In the genomic region with DNA sequence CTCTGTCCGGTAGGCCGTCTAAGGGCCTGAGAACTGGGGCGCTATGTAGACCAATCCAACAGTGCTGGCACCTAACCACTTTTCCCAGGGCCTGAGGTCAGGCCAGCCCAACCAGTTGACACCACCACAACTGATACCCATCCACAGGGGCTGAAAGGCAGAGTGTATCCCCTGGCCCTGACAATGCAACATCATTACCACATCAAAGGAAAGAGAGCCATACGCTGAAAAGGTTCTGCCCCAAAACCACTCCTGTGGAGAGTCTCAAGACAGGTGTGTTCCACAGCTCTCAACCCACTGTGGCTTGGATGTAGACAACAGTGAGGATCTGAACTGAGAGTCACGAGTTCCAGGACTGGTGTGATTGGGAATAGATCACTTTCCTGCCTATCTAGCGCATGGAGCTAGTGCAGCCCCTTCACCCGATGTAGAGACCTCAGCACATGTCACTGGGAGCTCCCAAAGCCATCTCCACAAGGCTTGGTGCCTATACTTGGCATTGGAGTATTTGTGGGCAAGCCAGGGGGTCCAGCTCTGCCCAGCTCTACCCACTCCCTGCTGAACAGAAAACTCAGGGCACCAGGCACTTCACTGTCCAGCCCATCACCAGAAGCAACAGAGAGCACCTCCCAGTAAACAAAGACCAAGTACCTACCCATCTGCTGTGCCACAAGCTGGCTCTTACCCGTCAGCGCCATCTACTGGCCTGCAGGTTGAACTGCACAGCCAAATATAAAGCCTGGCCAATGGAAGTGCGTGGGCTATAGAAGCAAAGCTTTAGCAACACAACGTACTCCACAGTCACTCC, we compare ENCODE assay signal across 8 cellular contexts.
DNase-seq lines count a peak whose midpoint lies in the region; ATAC-seq and TF ChIP-seq lines count a peak whose summit lies in the region.

No MANE protein-coding gene starts in this region.

- no peak overlapping the region for H3K4me3 ChIP-seq in AG04449 (ENCODE audit: low read depth, low read length)
- no peak overlapping the region for H3K4me3 ChIP-seq in psoas muscle

- DNase-seq in AG04449 (ENCODE audit: low read depth, low spot score) (no peak), GM13977 (ENCODE audit: low spot score) (peak; percentile 9), NCI-H446 (lab: John Stamatoyannopoulos, UW) (peak; percentile 25 to 63), foreskin keratinocyte (peak; percentile 22 to 30), psoas muscle (peak; percentile 41 to 58), 8988T (no peak)
- peak in 2 of 3 experiments; percentile 14 to 23 for DNase-seq in activated CD8-positive, alpha-beta memory T cell treated with anti-CD3 and anti-CD28 coated beads for 48 hours (ENCODE audit: low read depth in 2 of 3, low spot score in 2 of 3)

- peak; percentile 95 for ATAC-seq in foreskin keratinocyte
- peak; percentile 76 to 84 (median 80) for ATAC-seq in psoas muscle
- ATAC-seq in GM18502 (IDR thresholded peaks at IDR 0.05; ENCODE audit: poor library complexity, unreplicated experiment): no peak

- H3K9me3 ChIP-seq in psoas muscle: no peaks in the 10 kb centered on the region

- CTCF ChIA-PET in AG04449 (lab: Yijun Ruan, JAX): interaction anchor here (0.6 to 1.9 kb wide), 10 partner anchors 11 to 167 kb away, joined by 3 to 9 read pairs (median 4); no protein-coding TSS in a partner anchor

- H3K27me3 ChIP-seq in foreskin keratinocyte (no peaks in the 10 kb centered on the region), psoas muscle (ENCODE audit: insufficient read depth in 3 of 3, low read length in 2 of 3) (no peaks in the 10 kb centered on the region)

- POLR2A ChIA-PET in AG04449 (lab: Yijun Ruan, JAX): no interaction called here

- in situ Hi-C loops in GM13977 (cut with MboI; ENCODE audit: low pct_unique_long_range_greater_than_20kb, low sequenced_read_pairs, unreplicated experiment): no loop called here

- TF ChIP-seq CTCF in AG04449 (IDR thresholded peaks at IDR 0.05; ENCODE audit: insufficient read depth, low read length, missing control alignments) (peak; percentile 68), GM13977 (IDR thresholded peaks at IDR 0.05; ENCODE audit: extremely low read depth, insufficient read depth, missing control alignments) (peak; percentile 66), foreskin keratinocyte (conservative IDR thresholded peaks at IDR 0.05) (peak; percentile 94), psoas muscle (IDR thresholded peaks at IDR 0.05) (peak; percentile 90)

- intact Hi-C loops in psoas muscle (cut with DNase I): loop anchor here (1.0 to 2.0 kb wide), 2 partner anchors 167 kb away; no protein-coding TSS in a partner anchor

- H3K27ac ChIP-seq in foreskin keratinocyte: no peak overlapping the region
- no peak overlapping the region for H3K27ac ChIP-seq in psoas muscle

- H3K36me3 ChIP-seq in psoas muscle (ENCODE audit: insufficient read depth in 1 of 2, low read depth in 1 of 2): no peaks in the 10 kb centered on the region

- H3K4me1 ChIP-seq in foreskin keratinocyte (no peaks in the 10 kb centered on the region), psoas muscle (no peaks in the 10 kb centered on the region)

- 60 to 62% (median 62%) methylated on average over 11 of the region's 11 CpGs for WGBS in psoas muscle, 3 donors

Comparison
In these comparisons a context has a peak if more than half of its experiments do, and no peak if none do; other contexts are left out.
1. DNase-seq: peak in GM13977 (single experiment), NCI-H446 (2 of 2), activated CD8-positive, alpha-beta memory T cell treated with anti-CD3 and anti-CD28 coated beads for 48 hours (2 of 3), foreskin keratinocyte (2 of 2) and psoas muscle (2 of 2); none in AG04449 (single experiment) and 8988T (single experiment).
2. Peak in every context shown above with its lines, with median percentiles within 50 percentile points of each other: CTCF ChIP-seq.